ENCODE assay signal across 9 cellular contexts in the genomic region with DNA sequence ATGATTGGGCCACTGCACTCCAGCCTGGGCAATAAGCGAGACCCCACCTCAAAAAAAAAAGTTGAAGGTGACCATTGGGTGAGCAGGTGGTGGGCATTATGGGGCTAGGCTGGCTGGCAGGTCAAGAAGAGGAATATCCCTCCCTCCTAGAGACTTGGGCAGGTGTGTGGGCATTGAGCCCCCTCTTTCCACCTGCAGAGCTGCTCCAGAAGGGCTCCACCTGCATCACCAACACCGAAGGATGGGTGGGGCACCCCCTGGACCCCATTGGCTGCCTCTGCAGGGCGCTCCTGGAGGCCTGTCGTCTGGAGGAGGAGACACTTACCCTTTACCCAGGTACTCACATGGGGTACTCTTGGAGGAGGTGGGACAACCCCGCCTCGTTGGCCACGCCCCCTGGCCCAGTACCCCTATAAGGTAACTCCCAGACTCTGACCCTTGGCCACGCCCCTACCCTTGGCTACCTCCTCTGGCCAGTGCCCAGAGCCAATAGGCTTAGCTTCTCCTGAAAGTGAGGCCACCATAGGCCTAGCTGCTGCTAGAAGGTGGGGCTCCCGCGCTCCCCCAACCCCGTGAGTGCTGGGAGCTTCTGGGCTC. TPM values are rescaled to one million over a fixed set of nuclear protein-coding genes. Genes with fewer than 3 reads are reported as not detected.
DNase-seq lines count a peak whose midpoint lies in the region; ATAC-seq and TF ChIP-seq lines count a peak whose summit lies in the region.
"Had no signal": no experiment of that assay in that cellular context is flagged by ENCODE, and none has a peak within 500 bp of the region (broad histone marks: within the 10 kb centered on the region; RNA-seq: fewer than 3 reads in every experiment).

No MANE protein-coding gene starts in this region.

- H3K27me3 ChIP-seq in mesenchymal stem cell (ENCODE audit: control insufficient read depth in 1 of 2, insufficient read depth in 1 of 2, low read length in 2 of 2) (no peaks in the 10 kb centered on the region), breast epithelium (no peaks in the 10 kb centered on the region)
- H3K27me3 ChIP-seq: gastrocnemius medialis had no signal

- intact Hi-C loops in breast epithelium (cut with DNase I; ENCODE audit: low total_unique reads): no loop called here

- H3K4me3 Mint-ChIP-seq in IgD-negative memory B cell: peak overlapping the region in 3 of 4 donors; percentile 39 to 55 (median 52)
- no peak overlapping the region for H3K4me3 Mint-ChIP-seq in activated naive CD8-positive, alpha-beta T cell treated with anti-CD3 and anti-CD28 coated beads, Interleukin-2, amount 10 ng/mL, durations not matched to agents 7 days and 5 days

- DNase-seq in DMS53 (lab: John Stamatoyannopoulos, UW): peak; percentile 93
- DNase-seq in activated naive CD8-positive, alpha-beta T cell treated with anti-CD3 and anti-CD28 coated beads, Interleukin-2, amount 10 ng/mL, durations not matched to agents 7 days and 5 days: no peak
- DNase-seq in mesenchymal stem cell: peak; percentile 49
- DNase-seq in NK-92 treated with Interleukin-12 subunit alpha and Interleukin-12 subunit beta, amount 100 ng/mL, for 24 hours (lab: John Stamatoyannopoulos, UW): no peak
- DNase-seq in retina: no peak
- DNase-seq in breast epithelium (ENCODE audit: low spot score in 2 of 2): no peak
- DNase-seq: gastrocnemius medialis had no signal

- WGBS in mesenchymal stem cell: 54% methylated on average over 11 of the region's 11 CpGs

- no peaks in the 10 kb centered on the region for H3K9me3 ChIP-seq in mesenchymal stem cell (ENCODE audit: control insufficient read depth, low read length)
- H3K9me3 ChIP-seq in breast epithelium: no peaks in the 10 kb centered on the region
- H3K9me3 ChIP-seq: gastrocnemius medialis had no signal

- H3K14ac ChIP-seq in mesenchymal stem cell (ENCODE audit: low read length in 2 of 2): no peak overlapping the region

- H2BK120ac ChIP-seq in mesenchymal stem cell (ENCODE audit: low read depth, low read length): no peak overlapping the region

- H3K4ac ChIP-seq in mesenchymal stem cell (ENCODE audit: low read depth in 1 of 2, low read length in 2 of 2): no peak overlapping the region

- no peak overlapping the region for H3K23ac ChIP-seq in mesenchymal stem cell (ENCODE audit: low read length in 2 of 2)

- H3K36me3 Mint-ChIP-seq in IgD-negative memory B cell: peaks cover 2% of the 10 kb centered on the region
- peaks cover 15% of the 10 kb centered on the region for H3K36me3 Mint-ChIP-seq in activated naive CD8-positive, alpha-beta T cell treated with anti-CD3 and anti-CD28 coated beads, Interleukin-2, amount 10 ng/mL, durations not matched to agents 7 days and 5 days

- no peaks in the 10 kb centered on the region for H3K4me1 ChIP-seq in mesenchymal stem cell (ENCODE audit: control insufficient read depth, insufficient read depth, low read depth, low read length)
- no peaks in the 10 kb centered on the region for H3K4me1 ChIP-seq in breast epithelium
- H3K4me1 ChIP-seq: gastrocnemius medialis had no signal

- H3K79me1 ChIP-seq in mesenchymal stem cell (replicated peaks; ENCODE audit: low read length, poor library complexity, severe bottlenecking): no peaks in the 10 kb centered on the region

- no peak overlapping the region for H3K9ac ChIP-seq in mesenchymal stem cell (ENCODE audit: low read length)

- H3K4me3 ChIP-seq in mesenchymal stem cell (ENCODE audit: insufficient read depth in 1 of 2, low read depth in 1 of 2, low read length in 2 of 2): no peak overlapping the region
- no peak overlapping the region for H3K4me3 ChIP-seq in breast epithelium
- H3K4me3 ChIP-seq: gastrocnemius medialis had no signal

- ATAC-seq in activated naive CD8-positive, alpha-beta T cell treated with anti-CD3 and anti-CD28 coated beads, Interleukin-2, amount 10 ng/mL, durations not matched to agents 7 days and 5 days (ENCODE audit: low read depth): peak; percentile 71
- ATAC-seq in HG02642 (IDR thresholded peaks at IDR 0.05; ENCODE audit: poor library complexity, unreplicated experiment): no peak
- ATAC-seq: gastrocnemius medialis had no signal

- POLR2A ChIA-PET in activated naive CD8-positive, alpha-beta T cell treated with anti-CD3 and anti-CD28 coated beads, Interleukin-2, amount 10 ng/mL, durations not matched to agents 7 days and 5 days (lab: Charles Lee): interaction anchor here (0.7 to 1.1 kb wide), 2 partner anchors 20 to 22 kb away, joined by 3 read pairs; partner anchors contain the start of gene ZSWIM4

- H4K8ac ChIP-seq in mesenchymal stem cell (ENCODE audit: low read length): no peak overlapping the region

- no peak for TF ChIP-seq CTCF in breast epithelium (IDR thresholded peaks at IDR 0.05)

- H2AK5ac ChIP-seq in mesenchymal stem cell (ENCODE audit: low read length, severe bottlenecking): no peak overlapping the region

- H2BK5ac ChIP-seq in mesenchymal stem cell (ENCODE audit: low read depth, low read length, poor library complexity, severe bottlenecking): no peak overlapping the region

- no peak overlapping the region for H3K27ac ChIP-seq in mesenchymal stem cell (ENCODE audit: low read length, poor library complexity, severe bottlenecking)
- H3K27ac ChIP-seq in breast epithelium: no peak overlapping the region
- H3K27ac ChIP-seq: gastrocnemius medialis had no signal

- H3K18ac ChIP-seq in mesenchymal stem cell (ENCODE audit: low read depth in 1 of 2, low read length in 2 of 2): no peak overlapping the region

- H2BK15ac ChIP-seq in mesenchymal stem cell (ENCODE audit: low read depth, poor library complexity, severe bottlenecking): no peak overlapping the region

- no peak overlapping the region for H2BK12ac ChIP-seq in mesenchymal stem cell (ENCODE audit: low read length in 2 of 2)

- H4K91ac ChIP-seq in mesenchymal stem cell (ENCODE audit: low read length): no peak overlapping the region

- no peak overlapping the region for H3K4me2 ChIP-seq in mesenchymal stem cell (ENCODE audit: low read length, poor library complexity, severe bottlenecking)

- no peaks in the 10 kb centered on the region for H3K27me3 Mint-ChIP-seq in IgD-negative memory B cell
- no peaks in the 10 kb centered on the region for H3K27me3 Mint-ChIP-seq in activated naive CD8-positive, alpha-beta T cell treated with anti-CD3 and anti-CD28 coated beads, Interleukin-2, amount 10 ng/mL, durations not matched to agents 7 days and 5 days

- no peak overlapping the region for H2AFZ ChIP-seq in mesenchymal stem cell (ENCODE audit: low read depth, low read length)

- no peaks in the 10 kb centered on the region for H3K9me3 Mint-ChIP-seq in IgD-negative memory B cell
- H3K9me3 Mint-ChIP-seq in activated naive CD8-positive, alpha-beta T cell treated with anti-CD3 and anti-CD28 coated beads, Interleukin-2, amount 10 ng/mL, durations not matched to agents 7 days and 5 days: no peaks in the 10 kb centered on the region

- no peak overlapping the region for H3K27ac Mint-ChIP-seq in IgD-negative memory B cell
- H3K27ac Mint-ChIP-seq in activated naive CD8-positive, alpha-beta T cell treated with anti-CD3 and anti-CD28 coated beads, Interleukin-2, amount 10 ng/mL, durations not matched to agents 7 days and 5 days: no peak overlapping the region

- no peak for TF ChIP-seq POLR2A in breast epithelium (IDR thresholded peaks at IDR 0.05)

- H3K36me3 ChIP-seq in mesenchymal stem cell (ENCODE audit: control insufficient read depth in 1 of 2, insufficient read depth in 2 of 2, low read depth in 1 of 2, low read length in 2 of 2) (peaks cover 50 to 59% of the 10 kb centered on the region in 2 experiments), breast epithelium (no peaks in the 10 kb centered on the region)
- H3K36me3 ChIP-seq: gastrocnemius medialis had no signal

- no peaks in the 10 kb centered on the region for H3K4me1 Mint-ChIP-seq in IgD-negative memory B cell
- H3K4me1 Mint-ChIP-seq in activated naive CD8-positive, alpha-beta T cell treated with anti-CD3 and anti-CD28 coated beads, Interleukin-2, amount 10 ng/mL, durations not matched to agents 7 days and 5 days: peaks cover 6% of the 10 kb centered on the region

RNA-seq across cellular contexts. Expression of gene ZSWIM4, which starts 21.9 kb away (rescaled TPM):
- polyA plus RNA-seq in IgD-negative memory B cell: 1.2 TPM
- 1 to 10 TPM; 9.6 to 9.9 TPM for total RNA-seq in activated naive CD8-positive, alpha-beta T cell treated with anti-CD3 and anti-CD28 coated beads, Interleukin-2, amount 10 ng/mL, durations not matched to agents 7 days and 5 days
- polyA plus RNA-seq in mesenchymal stem cell (2013, experiment 1 of 2): 6.3 TPM
- polyA plus RNA-seq in mesenchymal stem cell (2013, experiment 2 of 2): 6.2 TPM
- 1 to 10 TPM; 1.1 to 8.5 (median 6.9) TPM for total RNA-seq in breast epithelium

RNA-seq across cellular contexts. Expression of gene C19orf53, which starts 42.9 kb away (rescaled TPM):
- polyA plus RNA-seq in IgD-negative memory B cell: 208 TPM
- 10 to 100 TPM; 85.2 to 88.1 TPM for total RNA-seq in activated naive CD8-positive, alpha-beta T cell treated with anti-CD3 and anti-CD28 coated beads, Interleukin-2, amount 10 ng/mL, durations not matched to agents 7 days and 5 days
- 327 TPM for polyA plus RNA-seq in mesenchymal stem cell (2013, experiment 1 of 2)
- 323 TPM for polyA plus RNA-seq in mesenchymal stem cell (2013, experiment 2 of 2)
- total RNA-seq in breast epithelium: 100 to 1,000 TPM; 134 to 175 (median 137) TPM

RNA-seq across cellular contexts. Expression of gene MRI1, which starts 52.8 kb away (rescaled TPM):
- polyA plus RNA-seq in IgD-negative memory B cell: 17.6 TPM
- 10 to 100 TPM; 63.5 to 65.3 TPM for total RNA-seq in activated naive CD8-positive, alpha-beta T cell treated with anti-CD3 and anti-CD28 coated beads, Interleukin-2, amount 10 ng/mL, durations not matched to agents 7 days and 5 days
- polyA plus RNA-seq in mesenchymal stem cell (2013, experiment 1 of 2): 26.1 TPM
- 24.1 TPM for polyA plus RNA-seq in mesenchymal stem cell (2013, experiment 2 of 2)
- total RNA-seq in breast epithelium: 10 to 100 TPM; 45.9 to 72.4 (median 71.4) TPM

RNA-seq across cellular contexts. Expression of gene NANOS3, which starts 59.8 kb away (rescaled TPM):
- polyA plus RNA-seq in IgD-negative memory B cell: not detected
- 1 to 10 TPM in 1 of 2 experiments, not detected in 1; 2.3 TPM for total RNA-seq in activated naive CD8-positive, alpha-beta T cell treated with anti-CD3 and anti-CD28 coated beads, Interleukin-2, amount 10 ng/mL, durations not matched to agents 7 days and 5 days
- 1.4 TPM for polyA plus RNA-seq in mesenchymal stem cell (2013, experiment 1 of 2)
- polyA plus RNA-seq in mesenchymal stem cell (2013, experiment 2 of 2): 3.1 TPM
- not detected for total RNA-seq in breast epithelium
- total RNA-seq: gastrocnemius medialis had no signal

Comparison
In these comparisons a context has a peak if more than half of its experiments do, and no peak if none do; other contexts are left out.
1. DNase-seq: peak in DMS53 (single experiment) and mesenchymal stem cell (single experiment); none in activated naive CD8-positive, alpha-beta T cell treated with anti-CD3 and anti-CD28 coated beads, Interleukin-2, amount 10 ng/mL, durations not matched to agents 7 days and 5 days (single experiment), NK-92 treated with Interleukin-12 subunit alpha and Interleukin-12 subunit beta, amount 100 ng/mL, for 24 hours (single experiment), retina (single experiment) and breast epithelium (0 of 2).